ENCODE assay signal across 8 cellular contexts in the genomic region with DNA sequence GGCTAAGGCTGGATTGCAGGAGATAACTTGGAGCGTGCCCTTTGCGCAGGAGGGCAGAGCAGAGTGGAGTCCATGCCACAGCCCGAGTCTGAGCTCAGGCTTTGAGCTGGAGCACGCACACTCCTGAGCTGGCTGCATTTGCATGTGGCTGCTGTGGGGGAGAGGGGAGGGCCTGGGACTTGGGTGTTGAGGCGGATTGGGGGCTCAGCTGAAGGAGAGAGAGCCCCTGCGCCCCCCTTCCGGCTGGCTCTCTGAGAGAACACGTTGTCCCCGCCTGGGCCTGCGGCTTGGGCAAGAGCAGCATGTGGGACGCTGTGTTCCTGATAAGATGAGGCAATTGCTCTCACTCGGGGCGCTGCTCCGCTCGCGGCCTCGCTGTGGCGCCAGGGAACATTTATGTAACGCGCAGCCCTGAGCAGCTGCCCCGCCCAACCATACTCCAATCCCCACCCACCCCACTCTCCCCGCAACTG. TPM values are rescaled to one million over a fixed set of nuclear protein-coding genes. Genes with fewer than 3 reads are reported as not detected.
DNase-seq lines count a peak whose midpoint lies in the region; ATAC-seq, FAIRE-seq and TF ChIP-seq lines count a peak whose summit lies in the region.

No MANE protein-coding gene starts in this region.

- H3K36me3 Mint-ChIP-seq in activated B cell treated with CpG ODN at 0.5 μM for 24 hours (ENCODE audit: low read depth) (peaks cover 15% of the 10 kb centered on the region), MCF 10A (ENCODE audit: insufficient read depth, unreplicated experiment) (peaks cover 8% of the 10 kb centered on the region)

- H3K9me3 Mint-ChIP-seq in activated B cell treated with CpG ODN at 0.5 μM for 24 hours (no peaks in the 10 kb centered on the region), MCF 10A (ENCODE audit: unreplicated experiment) (no peaks in the 10 kb centered on the region)

- peak overlapping the region; percentile 66 for H3K27ac Mint-ChIP-seq in activated B cell treated with CpG ODN at 0.5 μM for 24 hours
- H3K27ac Mint-ChIP-seq in MCF 10A (ENCODE audit: low read depth, unreplicated experiment), result peak overlapping the region; percentile 86

- H3K4me1 Mint-ChIP-seq in activated B cell treated with CpG ODN at 0.5 μM for 24 hours, result peaks cover 99% of the 10 kb centered on the region
- peaks cover 57% of the 10 kb centered on the region for H3K4me1 Mint-ChIP-seq in MCF 10A (ENCODE audit: insufficient read depth, unreplicated experiment)

- no peak for FAIRE-seq in urothelium cell line (lab: Jason Lieb, UNC)

- no peaks in the 10 kb centered on the region for H3K27me3 Mint-ChIP-seq in activated B cell treated with CpG ODN at 0.5 μM for 24 hours
- H3K27me3 Mint-ChIP-seq in MCF 10A (ENCODE audit: insufficient read depth, unreplicated experiment), result no peaks in the 10 kb centered on the region

- BruUV-seq in MCF 10A (replicated peaks; lab: Mats Ljungman, UMichigan), result no TSS peak

- DNase-seq in GM19238 (ENCODE audit: insufficient read length, low spot score), result peak; percentile 58
- DNase-seq in HT-29 (ENCODE audit: low spot score), result peak; percentile 72
- peak; percentile 48 for DNase-seq in activated B cell treated with CpG ODN at 0.5 μM for 24 hours
- peak; percentile 92 for DNase-seq in MCF 10A (ENCODE audit: unreplicated experiment)
- DNase-seq in islet precursor cell, result peak; percentile 87
- peak; percentile 89 for DNase-seq in stimulated activated CD4-positive, alpha-beta T cell treated with anti-CD3 and anti-CD28 coated beads, Interleukin-15, amount 100 ng/mL, for 24 hours
- no peak for DNase-seq in NCI-H1105 (lab: John Stamatoyannopoulos, UW)
- no peak for DNase-seq in urothelium cell line (ENCODE audit: low spot score)

- intact Hi-C loops in activated B cell treated with CpG ODN at 0.5 μM for 24 hours (cut with micrococcal nuclease) (loop anchor here (1.0 to 10.0 kb wide), 5 partner anchors 27 to 150 kb away; no protein-coding TSS in a partner anchor), MCF 10A (cut with micrococcal nuclease) (loop anchor here (1.0 kb wide), 2 partner anchors 70 to 123 kb away; no protein-coding TSS in a partner anchor)

- POLR2A ChIA-PET in activated B cell treated with CpG ODN at 0.5 μM for 24 hours (lab: Charles Lee), result interaction anchor here (0.6 to 2.6 kb wide), 17 partner anchors 9 to 151 kb away, joined by 3 to 15 read pairs (median 6); a partner anchor contains a TSS
- POLR2A ChIA-PET in MCF 10A (lab: Yijun Ruan, JAX), result interaction anchor here (0.7 to 4.9 kb wide), 15 partner anchors 9 to 462 kb away, joined by 3 to 39 read pairs (median 7); a partner anchor contains a TSS

- H3K4me3 Mint-ChIP-seq in activated B cell treated with CpG ODN at 0.5 μM for 24 hours (peak overlapping the region; percentile 67), MCF 10A (ENCODE audit: unreplicated experiment) (peak overlapping the region; percentile 76)

- CTCF ChIA-PET in activated B cell treated with CpG ODN at 0.5 μM for 24 hours (lab: Charles Lee), result interaction anchor here (0.7 to 4.0 kb wide), 15 partner anchors 9 to 151 kb away, joined by 3 to 27 read pairs (median 6); a partner anchor contains a TSS
- CTCF ChIA-PET in MCF 10A (lab: Yijun Ruan, JAX), result interaction anchor here (0.5 to 10.8 kb wide), 50 partner anchors 9 to 529 kb away, joined by 3 to 182 read pairs (median 4); a partner anchor contains a TSS

- ATAC-seq in activated B cell treated with CpG ODN at 0.5 μM for 24 hours (ENCODE audit: low read depth), result peak; percentile 48

- TF ChIP-seq CTCF in activated B cell treated with CpG ODN at 0.5 μM for 24 hours (IDR thresholded peaks at IDR 0.05) (no peak), MCF 10A (IDR thresholded peaks at IDR 0.05; ENCODE audit: unreplicated experiment) (peak; percentile 49)

RNA-seq across cellular contexts. Expression of a gene that starts 39.1 kb away (rescaled TPM):
- total RNA-seq in HT-29 (2014; rRNA removed; shearing (Covaris generic)), result 52.2 and 52.7 TPM in 2 replicates
- total RNA-seq in activated B cell treated with CpG ODN at 0.5 μM for 24 hours (177 and 178 TPM in 2 replicates), MCF 10A (2022) (83.1 and 110 TPM in 2 replicates)

Comparison
In these comparisons a context has a peak if more than half of its experiments do, and no peak if none do; other contexts are left out.
1. DNase-seq: peak in GM19238 (single experiment), HT-29 (single experiment), activated B cell treated with CpG ODN at 0.5 μM for 24 hours (single experiment), MCF 10A (single experiment), islet precursor cell (single experiment) and stimulated activated CD4-positive, alpha-beta T cell treated with anti-CD3 and anti-CD28 coated beads, Interleukin-15, amount 100 ng/mL, for 24 hours (single experiment); none in NCI-H1105 (single experiment) and urothelium cell line (single experiment).